In the genomic region with DNA sequence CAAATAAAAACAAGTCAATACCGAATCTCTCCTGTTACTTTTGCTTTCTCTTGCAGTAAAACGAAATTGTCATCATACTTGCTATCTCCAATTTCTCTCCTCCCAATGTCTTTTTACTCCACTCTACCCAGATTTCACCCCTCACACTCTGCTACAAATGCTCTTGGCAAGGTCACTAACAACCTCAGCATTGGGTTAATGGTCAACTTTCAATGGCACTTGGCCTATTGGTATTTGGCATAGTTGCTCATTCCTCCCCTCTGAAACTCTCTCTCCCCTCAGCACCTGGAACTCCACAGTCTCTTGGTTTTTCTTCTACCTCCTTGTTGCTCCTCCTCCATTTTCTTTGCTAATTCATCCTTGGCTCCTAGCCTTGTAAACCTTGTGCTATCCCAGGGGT, we compare ENCODE assay signal across 23 cellular contexts.
"Had no signal": no experiment of that assay in that cellular context is flagged by ENCODE, and none has a peak within 500 bp of the region (broad histone marks: within the 10 kb centered on the region; RNA-seq: fewer than 3 reads in every experiment).

No MANE protein-coding gene starts in this region.

- H3K27ac ChIP-seq: Peyer's patch, RWPE1 had no signal

- DNase-seq: activated B cell treated with CpG ODN at 0.5 μM for 24 hours; activated CD4-positive, alpha-beta memory T cell treated with anti-CD3 and anti-CD28 coated beads for 36 hours; activated CD4-positive, alpha-beta T cell treated with anti-CD3 and anti-CD28 coated beads for 1 hour; activated CD4-positive, alpha-beta T cell treated with anti-CD3 and anti-CD28 coated beads, Interleukin-2, amount 10 ng/mL, durations not matched to agents 7 days and 5 days; activated CD8-positive, alpha-beta memory T cell treated with anti-CD3 and anti-CD28 coated beads, Interleukin-2, amount 50 U/mL, for 4 hours; activated gamma-delta T cell treated with Interleukin-2 at 50 U/mL for 16 hours; activated naive CD4-positive, alpha-beta T cell treated with anti-CD3 and anti-CD28 coated beads, Interleukin-2, amount 10 ng/mL, durations not matched to agents 7 days and 5 days; activated naive CD8-positive, alpha-beta T cell treated with anti-CD3 and anti-CD28 coated beads for 36 hours; activated T-cell treated with anti-CD3 and anti-CD28 coated beads, Interleukin-2, amount 50 U/mL, for 72 hours; caudate nucleus; IMR-90; Kasumi-1; KBM-7; NCI-H146; NCI-H187 treated with DMSO at 0.1 percent for 48 hours; NCI-H2107; NCI-H510A treated with DMSO at 0.1 percent for 48 hours; NCI-H69; Peyer's patch; Right ventricle myocardium superior; T-helper 17 cell; T-helper 9 cell had no signal

- ATAC-seq: activated T-cell treated with anti-CD3 and anti-CD28 coated beads, Interleukin-2, amount 50 U/mL, for 72 hours; T-helper 17 cell had no signal

- H3K9me3 ChIP-seq: Peyer's patch had no signal

- H3K4me3 ChIP-seq: Peyer's patch had no signal

- H3K4me1 ChIP-seq: Peyer's patch had no signal

- H3K27me3 ChIP-seq: Peyer's patch had no signal

- H3K36me3 ChIP-seq: Peyer's patch had no signal
